11 cellular contexts compared by ENCODE assay signal in genomic region chr5:96528262-96528661, GRCh38.
"Had no signal": no experiment of that assay in that cellular context is flagged by ENCODE, and none has a peak within 500 bp of the region (broad histone marks: within the 10 kb centered on the region; RNA-seq: fewer than 3 reads in every experiment).

No MANE protein-coding gene starts in this region.

- H3K4me1 ChIP-seq: gastroesophageal sphincter, pancreas, suprapubic skin had no signal

- H3K4me3 ChIP-seq: gastroesophageal sphincter, pancreas, suprapubic skin had no signal

- FAIRE-seq: pancreas had no signal

- H3K9me3 ChIP-seq: gastroesophageal sphincter, pancreas, suprapubic skin had no signal

- DNase-seq: activated CD4-positive, alpha-beta memory T cell treated with anti-CD3 and anti-CD28 coated beads for 36 hours; activated CD4-positive, CD25-positive, alpha-beta regulatory T cell treated with anti-CD3 and anti-CD28 coated beads, Interleukin-2, amount 50 U/mL, for 72 hours; activated naive CD4-positive, alpha-beta T cell; effector memory CD8-positive, alpha-beta T cell; kidney glomerular epithelial cell; pancreas; stimulated activated CD4-positive, alpha-beta T cell treated with anti-CD3 and anti-CD28 coated beads, Interleukin-4, amount 100 ng/mL, for 1 hour; stimulated activated CD8-positive, alpha-beta memory T cell treated with anti-CD3 and anti-CD28 coated beads, Interleukin-4, amount 100 ng/mL, for 48 hours; stimulated activated naive CD8-positive, alpha-beta T cell treated with anti-CD3 and anti-CD28 coated beads, Interleukin-15, Interleukin-2, amounts not matched to agents 100 U/mL and 50 U/mL, for 24 hours had no signal

- ATAC-seq: effector memory CD8-positive, alpha-beta T cell; gastroesophageal sphincter; pancreas; stimulated activated naive CD8-positive, alpha-beta T cell treated with anti-CD3 and anti-CD28 coated beads, Interleukin-15, Interleukin-2, amounts not matched to agents 100 U/mL and 50 U/mL, for 24 hours had no signal

- H3K36me3 ChIP-seq: gastroesophageal sphincter, pancreas, suprapubic skin had no signal

- H3K27ac ChIP-seq: gastroesophageal sphincter, pancreas, suprapubic skin had no signal

- H3K27me3 ChIP-seq: gastroesophageal sphincter, pancreas, suprapubic skin had no signal
